8 cellular contexts compared by ENCODE assay signal in the genomic region with DNA sequence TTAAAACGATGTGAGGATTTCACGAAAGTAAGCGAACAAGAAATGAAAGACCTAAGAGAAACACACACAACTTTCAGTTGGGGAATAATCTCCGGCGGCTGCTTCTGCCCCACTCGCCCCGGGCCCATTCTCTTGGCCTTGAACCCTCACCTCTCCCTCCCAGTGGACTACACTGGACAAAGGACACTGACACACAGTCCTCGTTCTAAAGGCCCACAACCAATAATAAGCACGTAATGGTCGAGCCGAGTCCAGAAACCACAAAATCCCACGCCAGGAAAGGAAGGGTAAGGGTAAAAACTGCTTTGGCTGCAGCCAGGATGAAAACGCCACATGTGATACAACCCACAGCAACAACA. TPM values are rescaled to one million over a fixed set of nuclear protein-coding genes. Genes with fewer than 3 reads are reported as not detected.
DNase-seq lines count a peak whose midpoint lies in the region; ATAC-seq and TF ChIP-seq lines count a peak whose summit lies in the region.

No MANE protein-coding gene starts in this region.

- intact Hi-C loops in activated B cell treated with CpG ODN at 0.5 μM for 24 hours (cut with micrococcal nuclease) = loop anchor here (5.0 to 10.0 kb wide), 3 partner anchors 405 to 780 kb away; a partner anchor contains a TSS
- intact Hi-C loops in right cardiac atrium (cut with DNase I) = no loop called here

- peak overlapping the region; percentile 71 for H3K27ac ChIP-seq in right cardiac atrium (ENCODE audit: low read length)

- DNase-seq in activated T-cell treated with anti-CD3 and anti-CD28 coated beads, Interleukin-2, amount 50 U/mL, for 72 hours = no peak
- DNase-seq in activated T-cell treated with anti-CD3 and anti-CD28 coated beads for 4 hours (no peak), activated B cell treated with CpG ODN at 0.5 μM for 24 hours (no peak), right cardiac atrium (no peak), NCI-H446 (lab: John Stamatoyannopoulos, UW) (no peak), NCI-H1048 (lab: John Stamatoyannopoulos, UW) (no peak), LoVo (ENCODE audit: low spot score) (no peak)
- DNase-seq in stimulated activated CD8-positive, alpha-beta memory T cell treated with anti-CD3 and anti-CD28 coated beads, Interleukin-4, amount 100 ng/mL, for 48 hours = peak; percentile 30

- peaks cover 0 to 3% of the 10 kb centered on the region in 2 donors for H3K36me3 Mint-ChIP-seq in activated T-cell treated with anti-CD3 and anti-CD28 coated beads, Interleukin-2, amount 50 U/mL, for 72 hours (ENCODE audit: insufficient read depth in 2 of 2)
- peaks cover 34% of the 10 kb centered on the region for H3K36me3 Mint-ChIP-seq in activated B cell treated with CpG ODN at 0.5 μM for 24 hours (ENCODE audit: low read depth)

- CTCF ChIA-PET in activated B cell treated with CpG ODN at 0.5 μM for 24 hours (lab: Charles Lee) = interaction anchor here (1.3 to 4.8 kb wide), 2 partner anchors 11 to 18 kb away, joined by 5 to 31 read pairs; a partner anchor contains a TSS

- no peaks in the 10 kb centered on the region for H3K9me3 Mint-ChIP-seq in activated T-cell treated with anti-CD3 and anti-CD28 coated beads, Interleukin-2, amount 50 U/mL, for 72 hours
- H3K9me3 Mint-ChIP-seq in activated B cell treated with CpG ODN at 0.5 μM for 24 hours = no peaks in the 10 kb centered on the region

- no peaks in the 10 kb centered on the region for H3K9me3 ChIP-seq in right cardiac atrium (ENCODE audit: control insufficient read depth, low read length)

- peak overlapping the region; percentile 79 for H3K4me3 ChIP-seq in right cardiac atrium (ENCODE audit: low read length)

- H3K27me3 Mint-ChIP-seq in activated T-cell treated with anti-CD3 and anti-CD28 coated beads, Interleukin-2, amount 50 U/mL, for 72 hours (ENCODE audit: low read depth) = no peaks in the 10 kb centered on the region
- no peaks in the 10 kb centered on the region for H3K27me3 Mint-ChIP-seq in activated B cell treated with CpG ODN at 0.5 μM for 24 hours

- H3K4me1 ChIP-seq in right cardiac atrium (ENCODE audit: control insufficient read depth, insufficient read depth, low read length) = peaks cover 7% of the 10 kb centered on the region

- H3K4me1 Mint-ChIP-seq in activated T-cell treated with anti-CD3 and anti-CD28 coated beads, Interleukin-2, amount 50 U/mL, for 72 hours (ENCODE audit: low read depth) = peaks cover 48% of the 10 kb centered on the region
- peaks cover 37% of the 10 kb centered on the region for H3K4me1 Mint-ChIP-seq in activated B cell treated with CpG ODN at 0.5 μM for 24 hours

- peak overlapping the region; percentile 98 for H3K27ac Mint-ChIP-seq in activated T-cell treated with anti-CD3 and anti-CD28 coated beads, Interleukin-2, amount 50 U/mL, for 72 hours
- H3K27ac Mint-ChIP-seq in activated B cell treated with CpG ODN at 0.5 μM for 24 hours = peak overlapping the region; percentile 98

- WGBS in right cardiac atrium = under 1% methylated on average over 13 of the region's 13 CpGs

- ATAC-seq in activated T-cell treated with anti-CD3 and anti-CD28 coated beads, Interleukin-2, amount 50 U/mL, for 72 hours (replicated peaks in 1 of 2) = no peak
- no peak for ATAC-seq in activated B cell treated with CpG ODN at 0.5 μM for 24 hours (ENCODE audit: low read depth)
- peak; percentile 4 to 19 for ATAC-seq in right cardiac atrium

- peak overlapping the region; percentile 96 to 98 for H3K4me3 Mint-ChIP-seq in activated T-cell treated with anti-CD3 and anti-CD28 coated beads, Interleukin-2, amount 50 U/mL, for 72 hours
- H3K4me3 Mint-ChIP-seq in activated B cell treated with CpG ODN at 0.5 μM for 24 hours = peak overlapping the region; percentile 98

- no peak for TF ChIP-seq CTCF in activated B cell treated with CpG ODN at 0.5 μM for 24 hours (IDR thresholded peaks at IDR 0.05)

- H3K27me3 ChIP-seq in right cardiac atrium (ENCODE audit: control insufficient read depth, insufficient read depth) = no peaks in the 10 kb centered on the region

- POLR2A ChIA-PET in activated B cell treated with CpG ODN at 0.5 μM for 24 hours (lab: Charles Lee) = interaction anchor here (0.7 to 6.2 kb wide), 14 partner anchors 11 to 886 kb away, joined by 3 to 176 read pairs (median 4); a partner anchor contains a TSS

RNA-seq across cellular contexts. Expression of a gene that starts 0.5 kb away (rescaled TPM):
- 10 to 100 TPM; 45.7 to 46.9 TPM for total RNA-seq in activated T-cell treated with anti-CD3 and anti-CD28 coated beads, Interleukin-2, amount 50 U/mL, for 72 hours
- total RNA-seq in activated B cell treated with CpG ODN at 0.5 μM for 24 hours (46.8 TPM in 2 replicates), right cardiac atrium (10 to 100 TPM; 34.4 to 41.7 (median 38.0) TPM)
- 17.1 TPM for polyA plus RNA-seq in right cardiac atrium

RNA-seq across cellular contexts. Expression of a gene that starts 18.1 kb away (rescaled TPM):
- 10 to 100 TPM; 32.1 to 33.9 TPM for total RNA-seq in activated T-cell treated with anti-CD3 and anti-CD28 coated beads, Interleukin-2, amount 50 U/mL, for 72 hours
- total RNA-seq in activated B cell treated with CpG ODN at 0.5 μM for 24 hours = 43.3 and 48.6 TPM in 2 replicates
- total RNA-seq in right cardiac atrium = 10 to 100 TPM; 13.5 to 17.2 (median 14.6) TPM
- 7.4 TPM for polyA plus RNA-seq in right cardiac atrium

Comparison
In these comparisons a context has a peak if more than half of its experiments do, and no peak if none do; other contexts are left out.
1. ATAC-seq: peak in right cardiac atrium (2 of 2); none in activated T-cell treated with anti-CD3 and anti-CD28 coated beads, Interleukin-2, amount 50 U/mL, for 72 hours (0 of 2) and activated B cell treated with CpG ODN at 0.5 μM for 24 hours (single experiment).